In the genomic region with DNA sequence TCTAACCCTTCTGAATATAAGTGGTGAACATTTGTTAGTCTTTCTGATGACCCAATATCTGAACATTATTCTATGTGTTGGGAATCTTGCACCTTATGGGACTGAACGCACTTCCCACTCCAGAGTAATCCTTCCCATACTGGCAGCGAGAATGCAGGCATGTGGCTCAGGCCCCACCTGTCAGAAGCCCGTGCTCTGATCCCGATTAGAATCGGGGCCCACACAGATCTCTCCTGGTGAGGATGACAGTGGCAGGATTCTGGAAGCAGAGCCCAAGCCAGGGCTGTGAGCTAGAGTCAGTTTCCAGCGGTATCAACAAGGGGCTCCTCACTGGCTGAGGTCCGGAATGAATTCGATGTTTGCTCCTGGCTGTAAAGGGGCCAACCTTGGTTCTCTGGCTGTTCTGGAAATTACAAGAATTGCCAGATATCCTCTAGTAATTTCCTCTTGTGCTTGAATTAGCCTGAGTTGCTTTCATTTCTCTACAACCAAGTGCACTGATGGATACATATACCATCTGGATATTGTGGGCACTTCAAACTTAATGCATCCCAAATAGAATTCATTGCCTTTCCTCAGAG, we compare ENCODE assay signal across 15 cellular contexts.
DNase-seq lines count a peak whose midpoint lies in the region; ATAC-seq, FAIRE-seq and TF ChIP-seq lines count a peak whose summit lies in the region.
"Had no signal": no experiment of that assay in that cellular context is flagged by ENCODE, and none has a peak within 500 bp of the region (broad histone marks: within the 10 kb centered on the region; RNA-seq: fewer than 3 reads in every experiment).

No MANE protein-coding gene starts in this region.

- no peak for TF ChIP-seq POLR2A in endothelial cell of umbilical vein (IDR thresholded peaks at IDR 0.05; ENCODE audit: low read depth, low read length)

- H3K9ac ChIP-seq in endothelial cell of umbilical vein (replicated peaks; ENCODE audit: extremely low read depth, insufficient read depth, low read length) (no peak overlapping the region), skeletal muscle tissue (ENCODE audit: low read depth in 1 of 3, low read length in 3 of 3) (no peak overlapping the region)
- H3K9ac ChIP-seq: KMS-11 had no signal

- POLR2A ChIA-PET in endothelial cell of umbilical vein (lab: Charles Lee), result no interaction called here

- no peak for FAIRE-seq in endothelial cell of umbilical vein (lab: Jason Lieb, UNC)
- FAIRE-seq: H54 had no signal

- ATAC-seq in left colon, result no peak
- no peak for ATAC-seq in HG03442 (IDR thresholded peaks at IDR 0.05; ENCODE audit: unreplicated experiment)

- DNase-seq in NCI-H82 (lab: John Stamatoyannopoulos, UW), result peak; percentile 54
- no peak for DNase-seq in NCI-H82 treated with DMSO at 0.1 percent for 48 hours (lab: John Stamatoyannopoulos, UW; ENCODE audit: unreplicated experiment)
- peak; percentile 55 for DNase-seq in NCI-H1694 treated with DMSO at 0.1 percent for 48 hours (lab: John Stamatoyannopoulos, UW)
- no peak for DNase-seq in endothelial cell of umbilical vein (ENCODE audit: low read depth, low spot score)
- DNase-seq in left colon, result no peak
- DNase-seq: GDM1; NCI-H1417; NCI-H2029; NCI-H69; NK-92 treated with Interleukin-12 subunit alpha and Interleukin-12 subunit beta, amount 100 ng/mL, for 24 hours; Peyer's patch had no signal

- H3K27ac ChIP-seq in endothelial cell of umbilical vein (ENCODE audit: insufficient read depth, low read depth, low read length) (no peak overlapping the region), skeletal muscle tissue (ENCODE audit: low read depth, low read length) (peak overlapping the region; percentile 11)
- H3K27ac ChIP-seq: KMS-11, Peyer's patch had no signal

- H3K36me3 ChIP-seq in endothelial cell of umbilical vein (ENCODE audit: control insufficient read depth in 2 of 2, extremely low read depth in 1 of 2, insufficient read depth in 2 of 2, low read length in 2 of 2) (no peaks in the 10 kb centered on the region), skeletal muscle tissue (ENCODE audit: control insufficient read depth in 3 of 3, insufficient read depth in 3 of 3, low read length in 3 of 3) (no peaks in the 10 kb centered on the region)
- H3K36me3 ChIP-seq: Peyer's patch had no signal

- peak overlapping the region; percentile 63 for H2AFZ ChIP-seq in endothelial cell of umbilical vein (ENCODE audit: low read depth, low read length)

- dilution Hi-C loops in endothelial cell of umbilical vein (cut with MboI; ENCODE audit: extremely low pct_ligation_motif_present, low sequenced_read_pairs), result no loop called here

- H3K9me1 ChIP-seq in endothelial cell of umbilical vein (replicated peaks; ENCODE audit: control insufficient read depth, extremely low read depth, insufficient read depth, low read length), result no peaks in the 10 kb centered on the region

- H3K4me1 ChIP-seq in endothelial cell of umbilical vein (ENCODE audit: control insufficient read depth, extremely low read depth, insufficient read depth, low read length) (no peaks in the 10 kb centered on the region), skeletal muscle tissue (ENCODE audit: control insufficient read depth in 3 of 3, insufficient read depth in 3 of 3, low read length in 3 of 3) (peaks cover 0 to 2% (median 0%) of the 10 kb centered on the region in 3 donors)
- H3K4me1 ChIP-seq: Peyer's patch had no signal

- no peaks in the 10 kb centered on the region for H3K79me2 ChIP-seq in endothelial cell of umbilical vein (ENCODE audit: control insufficient read depth, insufficient read depth, low read length)

- CTCF ChIA-PET in endothelial cell of umbilical vein (lab: Charles Lee), result no interaction called here

- no TSS peak for BruUV-seq in endothelial cell of umbilical vein (replicated peaks; lab: Mats Ljungman, UMichigan)

- no peak overlapping the region for H3K4me2 ChIP-seq in endothelial cell of umbilical vein (ENCODE audit: insufficient read depth, low read length)
- H3K4me2 ChIP-seq: KMS-11 had no signal

- H3K27me3 ChIP-seq in endothelial cell of umbilical vein (ENCODE audit: control insufficient read depth in 2 of 2, insufficient read depth in 2 of 2, low read length in 2 of 2) (no peaks in the 10 kb centered on the region), skeletal muscle tissue (ENCODE audit: control insufficient read depth in 3 of 3, insufficient read depth in 3 of 3, low read length in 3 of 3) (no peaks in the 10 kb centered on the region)
- H3K27me3 ChIP-seq: Peyer's patch had no signal

- H3K9me3 ChIP-seq in endothelial cell of umbilical vein (replicated peaks; ENCODE audit: control insufficient read depth, insufficient read depth, low read length), result no peaks in the 10 kb centered on the region
- H3K9me3 ChIP-seq in skeletal muscle tissue (ENCODE audit: control insufficient read depth in 3 of 3, low read length in 3 of 3), result peaks cover 0 to 3% (median 0%) of the 10 kb centered on the region in 3 donors
- H3K9me3 ChIP-seq: Peyer's patch had no signal

- no peaks in the 10 kb centered on the region for H4K20me1 ChIP-seq in endothelial cell of umbilical vein (replicated peaks; ENCODE audit: control insufficient read depth, extremely low read depth, insufficient read depth, low read length)

- intact Hi-C loops in endothelial cell of umbilical vein (cut with micrococcal nuclease) (no loop called here), left colon (cut with DNase I, micrococcal nuclease) (no loop called here)

- H3K4me3 ChIP-seq in endothelial cell of umbilical vein (replicated peaks in 1 of 3; ENCODE audit: insufficient read depth in 1 of 3, low read depth in 1 of 3, low read length in 3 of 3) (no peak overlapping the region), skeletal muscle tissue (ENCODE audit: low read length in 3 of 3) (no peak overlapping the region)
- H3K4me3 ChIP-seq: Peyer's patch had no signal

- TF ChIP-seq CTCF in endothelial cell of umbilical vein (IDR thresholded peaks at IDR 0.05; ENCODE audit: extremely low read depth in 1 of 2, insufficient read depth in 1 of 2, low read depth in 1 of 2, low read length in 2 of 2), result no peak

TF ChIP-seq in endothelial cell of umbilical vein, 7 proteins besides CTCF, POLR2A, EP300 and RAD21:
- TF ChIP-seq FOS (IDR thresholded peaks at IDR 0.05; ENCODE audit: borderline replicate concordance, insufficient read depth, low read length), result no peak
- TF ChIP-seq MYC (IDR thresholded peaks at IDR 0.05; ENCODE audit: low read depth, low read length), result no peak
TF ChIP-seq in endothelial cell of umbilical vein: peak in this region for 0.

Comparison
In these comparisons a context has a peak if more than half of its experiments do, and no peak if none do; other contexts are left out.
1. DNase-seq: peak in NCI-H82 (single experiment) and NCI-H1694 treated with DMSO at 0.1 percent for 48 hours (single experiment); none in NCI-H82 treated with DMSO at 0.1 percent for 48 hours (single experiment), endothelial cell of umbilical vein (single experiment) and left colon (0 of 2).